Comparison of ENCODE assay signal across 8 cellular contexts in the genomic region with DNA sequence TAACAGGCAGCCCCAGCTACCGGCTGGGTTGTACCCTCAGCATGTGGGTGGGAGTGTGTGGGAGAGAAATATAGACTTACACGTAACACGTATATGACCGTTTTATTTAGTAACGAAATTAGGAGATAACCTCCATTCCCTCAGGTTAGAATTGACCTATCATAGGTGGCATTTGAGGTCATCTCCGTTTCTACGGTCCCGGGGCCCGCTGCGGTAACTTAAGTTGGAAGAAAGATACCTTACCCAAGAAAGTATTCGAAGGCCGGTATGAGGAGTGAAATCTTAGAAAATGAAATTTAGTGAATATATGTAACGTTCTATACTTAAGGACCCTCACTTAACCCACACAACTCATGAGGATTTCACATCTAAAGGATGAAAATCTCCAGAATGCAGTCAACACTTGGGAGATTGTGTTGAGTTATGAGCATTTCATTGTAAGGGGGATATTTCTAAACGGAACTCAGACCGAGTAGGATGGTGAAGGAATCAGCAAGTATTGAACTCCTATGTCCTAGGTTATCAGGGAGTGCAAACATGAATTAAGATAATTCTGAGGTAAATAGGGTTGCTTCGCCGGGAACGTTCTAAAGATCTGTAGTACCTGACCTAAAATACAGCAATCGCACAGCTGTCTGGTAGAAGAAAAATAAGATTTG. TPM values are rescaled to one million over a fixed set of nuclear protein-coding genes. Genes with fewer than 3 reads are reported as not detected.
DNase-seq lines count a peak whose midpoint lies in the region; ATAC-seq and TF ChIP-seq lines count a peak whose summit lies in the region.

No MANE protein-coding gene starts in this region.

- WGBS in suprapubic skin, result 13% methylated on average over 19 of the region's 19 CpGs

- H3K4me3 ChIP-seq in GM06990 (replicated peaks; ENCODE audit: low read depth, low read length), result peak overlapping the region; percentile 89
- peak overlapping the region; percentile 66 for H3K4me3 ChIP-seq in Jurkat, Clone E6-1 (ENCODE audit: low read length)
- H3K4me3 ChIP-seq in left lung, result peak overlapping the region; percentile 75
- peak overlapping the region; percentile 68 for H3K4me3 ChIP-seq in suprapubic skin

- H3K9me3 ChIP-seq in left lung (no peaks in the 10 kb centered on the region), suprapubic skin (no peaks in the 10 kb centered on the region)

- DNase-seq in GM06990 (ENCODE audit: extremely low read depth, insufficient read length) (no peak), amniotic epithelial cell (ENCODE audit: low read depth) (peak; percentile 8), left lung (no peak), suprapubic skin (ENCODE audit: low spot score in 2 of 2) (no peak), hippocampal formation (lab: John Stamatoyannopoulos, UW) (no peak), kidney tubule cell (ENCODE audit: low spot score) (no peak)
- no peak for DNase-seq in Jurkat, Clone E6-1 (ENCODE audit: low read depth, low spot score)

- H3K36me3 ChIP-seq in GM06990 (ENCODE audit: control insufficient read depth, insufficient read depth, low read length) (peaks cover 2% of the 10 kb centered on the region; the same call in 1 of the 2 replicates), left lung (peaks cover 0 to 3% of the 10 kb centered on the region in 2 donors), suprapubic skin (no peaks in the 10 kb centered on the region)

- no peak for TF ChIP-seq POLR2A in suprapubic skin (IDR thresholded peaks at IDR 0.05)

- H3K4me1 ChIP-seq in left lung (peaks cover 11 to 32% of the 10 kb centered on the region in 2 donors), suprapubic skin (peaks cover 20% of the 10 kb centered on the region)

- intact Hi-C loops in left lung (cut with DNase I), result no loop called here

- ATAC-seq in GM21390 (IDR thresholded peaks at IDR 0.05; ENCODE audit: unreplicated experiment), result peak; percentile 21
- peak; percentile 12 for ATAC-seq in left lung

- no peaks in the 10 kb centered on the region for H3K27me3 ChIP-seq in GM06990 (replicated peaks; ENCODE audit: control insufficient read depth, insufficient read depth, low read length)
- H3K27me3 ChIP-seq in left lung, result no peaks in the 10 kb centered on the region
- no peaks in the 10 kb centered on the region for H3K27me3 ChIP-seq in suprapubic skin

- no peak for TF ChIP-seq CTCF in GM06990 (IDR thresholded peaks at IDR 0.05; ENCODE audit: insufficient read depth, low read length, poor library complexity, severe bottlenecking)
- TF ChIP-seq CTCF in left lung (IDR thresholded peaks at IDR 0.05), result no peak
- TF ChIP-seq CTCF in suprapubic skin (IDR thresholded peaks at IDR 0.05), result no peak

- H3K27ac ChIP-seq in left lung (peak overlapping the region; percentile 96 to 98), suprapubic skin (peak overlapping the region; percentile 92)

- no peak for TF ChIP-seq EP300 in suprapubic skin (IDR thresholded peaks at IDR 0.05)

RNA-seq across cellular contexts. Expression of a gene that starts 0.9 kb away (rescaled TPM):
- polyA plus RNA-seq in Jurkat, Clone E6-1 (2012; ENCODE audit: insufficient read depth, insufficient read length), result 46.2 TPM
- total RNA-seq in left lung (10 to 100 TPM; 30.6 to 38.6 TPM), suprapubic skin (10 to 100 TPM in 3 of 4 donors, 1 to 10 TPM in 1; 9.9 to 11.1 (median 10.4) TPM)

RNA-seq across cellular contexts. Expression of a gene that starts 42.3 kb away (rescaled TPM):
- 322 TPM for polyA plus RNA-seq in Jurkat, Clone E6-1 (2012; ENCODE audit: insufficient read depth, insufficient read length)
- total RNA-seq in left lung, result 100 to 1,000 TPM; 241 to 313 TPM
- 100 to 1,000 TPM; 436 to 523 (median 488) TPM for total RNA-seq in suprapubic skin
